In the genomic region with DNA sequence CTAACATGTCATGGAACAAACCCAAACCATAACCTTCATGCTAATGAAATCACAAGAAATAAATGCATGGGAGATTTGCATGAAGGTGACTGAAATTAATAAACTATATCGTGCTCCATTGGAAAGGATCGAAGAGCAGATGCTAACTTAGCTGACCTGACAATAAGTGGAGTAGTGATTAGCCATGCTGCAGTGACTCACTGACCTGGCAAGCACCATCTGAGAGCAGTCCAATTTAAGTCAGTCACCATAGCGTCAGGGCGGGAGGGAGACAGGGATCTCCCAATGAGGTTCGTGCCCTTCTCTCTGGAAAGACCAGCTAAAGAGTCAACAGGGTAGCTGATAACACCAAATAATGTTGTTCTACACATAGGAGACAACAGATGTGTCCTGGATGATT, we compare ENCODE assay signal across 19 cellular contexts. TPM values are rescaled to one million over a fixed set of nuclear protein-coding genes. Genes with fewer than 3 reads are reported as not detected.
DNase-seq lines count a peak whose midpoint lies in the region; ATAC-seq, FAIRE-seq and TF ChIP-seq lines count a peak whose summit lies in the region.
"Had no signal": no experiment of that assay in that cellular context is flagged by ENCODE, and none has a peak within 500 bp of the region (broad histone marks: within the 10 kb centered on the region; RNA-seq: fewer than 3 reads in every experiment).

No MANE protein-coding gene starts in this region.

- no peaks in the 10 kb centered on the region for H3K9me3 Mint-ChIP-seq in naive thymus-derived CD4-positive, alpha-beta T cell
- H3K9me3 Mint-ChIP-seq: activated naive CD4-positive, alpha-beta T cell treated with anti-CD3 and anti-CD28 coated beads, Interleukin-2, amount 50 U/mL, for 72 hours had no signal

- no peak overlapping the region for H3K27ac Mint-ChIP-seq in naive thymus-derived CD4-positive, alpha-beta T cell
- H3K27ac Mint-ChIP-seq: activated CD4-positive, alpha-beta T cell treated with anti-CD3 and anti-CD28 coated beads for 36 hours; activated naive CD4-positive, alpha-beta T cell treated with anti-CD3 and anti-CD28 coated beads, Interleukin-2, amount 50 U/mL, for 72 hours had no signal

- no peak for ATAC-seq in naive thymus-derived CD4-positive, alpha-beta T cell
- ATAC-seq: activated CD4-positive, alpha-beta T cell treated with anti-CD3 and anti-CD28 coated beads for 36 hours; activated naive CD4-positive, alpha-beta T cell treated with anti-CD3 and anti-CD28 coated beads, Interleukin-2, amount 50 U/mL, for 72 hours had no signal

- H3K36me3 ChIP-seq in naive thymus-derived CD4-positive, alpha-beta T cell (ENCODE audit: control insufficient read depth in 2 of 3, insufficient read depth in 3 of 3, low read length in 3 of 3), result no peaks in the 10 kb centered on the region
- H3K36me3 ChIP-seq: ovary had no signal

- no peaks in the 10 kb centered on the region for H3K9me3 ChIP-seq in naive thymus-derived CD4-positive, alpha-beta T cell (ENCODE audit: control insufficient read depth in 2 of 3, low read length in 3 of 3)
- H3K9me3 ChIP-seq: ovary had no signal

- no peak for FAIRE-seq in RCC 7860 (lab: Jason Lieb, UNC)
- FAIRE-seq: keratinocyte had no signal

- H3K4me1 ChIP-seq in naive thymus-derived CD4-positive, alpha-beta T cell (ENCODE audit: control insufficient read depth in 2 of 2, insufficient read depth in 2 of 2, low read length in 2 of 2), result no peaks in the 10 kb centered on the region

- CTCF ChIA-PET in naive thymus-derived CD4-positive, alpha-beta T cell (lab: Charles Lee), result no interaction called here

- no peak overlapping the region for H3K4me3 ChIP-seq in epithelial cell of esophagus (ENCODE audit: low read length)
- no peak overlapping the region for H3K4me3 ChIP-seq in naive thymus-derived CD4-positive, alpha-beta T cell (ENCODE audit: low read length)
- H3K4me3 ChIP-seq: ovary had no signal

- intact Hi-C loops in naive thymus-derived CD4-positive, alpha-beta T cell (cut with micrococcal nuclease), result no loop called here

- POLR2A ChIA-PET in naive thymus-derived CD4-positive, alpha-beta T cell (lab: Charles Lee), result no interaction called here

- peak; percentile 57 for DNase-seq in NCI-H2171 treated with DMSO at 0.1 percent for 48 hours (lab: John Stamatoyannopoulos, UW)
- DNase-seq in NCI-H2171 (lab: John Stamatoyannopoulos, UW), result no peak
- peak; percentile 13 for DNase-seq in RCC 7860 (ENCODE audit: low spot score)
- peak; percentile 36 for DNase-seq in epithelial cell of esophagus (ENCODE audit: low read depth)
- DNase-seq in renal cortical epithelial cell (ENCODE audit: low read depth), result peak; percentile 4
- DNase-seq in naive thymus-derived CD4-positive, alpha-beta T cell, result no peak
- DNase-seq in NCI-H1105 treated with DMSO at 0.1 percent for 48 hours (lab: John Stamatoyannopoulos, UW), result no peak
- no peak for DNase-seq in mucosa of gallbladder (ENCODE audit: low spot score)
- DNase-seq: activated CD4-positive, alpha-beta T cell treated with anti-CD3 and anti-CD28 coated beads for 36 hours; GDM1; NCI-H1930; NCI-H774; ovary; stimulated activated CD4-positive, alpha-beta T cell treated with anti-CD3 and anti-CD28 coated beads, Interleukin-12 subunit alpha, Interleukin-12 subunit beta, amount 100 ng/mL, for 4 hours; T-helper 2 cell had no signal

- no peak for TF ChIP-seq CTCF in epithelial cell of esophagus (IDR thresholded peaks at IDR 0.05; ENCODE audit: insufficient read depth, low read depth, low read length, missing control alignments)

- peaks cover 0 to 3% (median 0%) of the 10 kb centered on the region in 7 donors for H3K4me1 Mint-ChIP-seq in naive thymus-derived CD4-positive, alpha-beta T cell
- H3K4me1 Mint-ChIP-seq: activated CD4-positive, alpha-beta T cell treated with anti-CD3 and anti-CD28 coated beads for 36 hours had no signal

- peaks cover 21 to 46% (median 37%) of the 10 kb centered on the region in 5 donors for H3K27me3 Mint-ChIP-seq in naive thymus-derived CD4-positive, alpha-beta T cell

- no peaks in the 10 kb centered on the region for H3K27me3 ChIP-seq in naive thymus-derived CD4-positive, alpha-beta T cell (ENCODE audit: control insufficient read depth in 2 of 2, insufficient read depth in 2 of 2, low read length in 2 of 2)
- H3K27me3 ChIP-seq: ovary had no signal

- no peak overlapping the region for H3K4me3 Mint-ChIP-seq in naive thymus-derived CD4-positive, alpha-beta T cell
- H3K4me3 Mint-ChIP-seq: activated CD4-positive, alpha-beta T cell treated with anti-CD3 and anti-CD28 coated beads for 36 hours had no signal

- H3K36me3 Mint-ChIP-seq in naive thymus-derived CD4-positive, alpha-beta T cell, result no peaks in the 10 kb centered on the region
- H3K36me3 Mint-ChIP-seq: activated naive CD4-positive, alpha-beta T cell treated with anti-CD3 and anti-CD28 coated beads, Interleukin-2, amount 50 U/mL, for 72 hours had no signal

- no peak overlapping the region for H3K27ac ChIP-seq in naive thymus-derived CD4-positive, alpha-beta T cell (ENCODE audit: low read depth, low read length)
- H3K27ac ChIP-seq: 22Rv1, ovary had no signal

RNA-seq across cellular contexts. Expression of a gene that starts 21.5 kb away (rescaled TPM):
- total RNA-seq in renal cortical epithelial cell, result not detected in 2 replicates
- total RNA-seq in naive thymus-derived CD4-positive, alpha-beta T cell, result not detected
- polyA plus RNA-seq in naive thymus-derived CD4-positive, alpha-beta T cell, result not detected
- total RNA-seq in mucosa of gallbladder, result not detected
- total RNA-seq: activated CD4-positive, alpha-beta T cell treated with anti-CD3 and anti-CD28 coated beads for 36 hours; activated naive CD4-positive, alpha-beta T cell treated with anti-CD3 and anti-CD28 coated beads, Interleukin-2, amount 50 U/mL, for 72 hours; glomerular endothelial cell; ovary had no signal
- polyA plus RNA-seq: keratinocyte, ovary had no signal

RNA-seq across cellular contexts. Expression of a gene that starts 22.7 kb away (rescaled TPM):
- total RNA-seq in renal cortical epithelial cell (not detected in 2 replicates), mucosa of gallbladder (not detected)
- total RNA-seq in naive thymus-derived CD4-positive, alpha-beta T cell, result 1 to 10 TPM in 1 of 5 experiments, under 1 TPM in 1, not detected in 3; 0.34 to 9.3 TPM
- polyA plus RNA-seq in naive thymus-derived CD4-positive, alpha-beta T cell, result not detected
- total RNA-seq: activated CD4-positive, alpha-beta T cell treated with anti-CD3 and anti-CD28 coated beads for 36 hours; glomerular endothelial cell; ovary had no signal
- polyA plus RNA-seq: keratinocyte, ovary had no signal

Comparison
In these comparisons a context has a peak if more than half of its experiments do, and no peak if none do; other contexts are left out.
1. DNase-seq: peak in NCI-H2171 treated with DMSO at 0.1 percent for 48 hours (single experiment), RCC 7860 (single experiment), epithelial cell of esophagus (single experiment) and renal cortical epithelial cell (single experiment); none in NCI-H2171 (single experiment), naive thymus-derived CD4-positive, alpha-beta T cell (0 of 9), NCI-H1105 treated with DMSO at 0.1 percent for 48 hours (single experiment) and mucosa of gallbladder (single experiment).